Comparison of ENCODE assay signal across 27 cellular contexts in genomic region chr14:55359307-55359706, GRCh38.
"Had no signal": no experiment of that assay in that cellular context is flagged by ENCODE, and none has a peak within 500 bp of the region (broad histone marks: within the 10 kb centered on the region; RNA-seq: fewer than 3 reads in every experiment).

No MANE protein-coding gene starts in this region.

- H3K4me1 ChIP-seq: prostate gland, uterus had no signal

- FAIRE-seq: colon, endothelial cell of umbilical vein, islet of Langerhans had no signal

- H3K4me3 ChIP-seq: esophagus muscularis mucosa, gastroesophageal sphincter, heart left ventricle, left lung, prostate gland, sigmoid colon, thoracic aorta, tibial nerve, upper lobe of left lung, uterus had no signal

- H3K9me3 Mint-ChIP-seq: dendritic cell treated with granulocyte-macrophage colony-stimulating factor and Interleukin-4, amounts not matched to agents 40 ng/mL and 50 ng/mL, for 4 days; nephron; stimulated activated naive B cell treated with anti-CD40 and anti-IgM and Interleukin-4, amounts not matched to agents 10 μg/mL and 1 μg/mL and 100 μg/mL, for 72 hours; stimulated activated naive CD8-positive, alpha-beta T cell treated with anti-CD3 and anti-CD28 coated beads, Interleukin-15, Interleukin-2, amounts not matched to agents 100 ng/mL and 50 ng/mL, for 24 hours had no signal

- H3K4me3 Mint-ChIP-seq: dendritic cell treated with granulocyte-macrophage colony-stimulating factor and Interleukin-4, amounts not matched to agents 40 ng/mL and 50 ng/mL, for 4 days; naive thymus-derived CD4-positive, alpha-beta T cell; nephron; stimulated activated naive B cell treated with anti-CD40 and anti-IgM and Interleukin-4, amounts not matched to agents 10 μg/mL and 1 μg/mL and 100 μg/mL, for 72 hours; stimulated activated naive CD8-positive, alpha-beta T cell treated with anti-CD3 and anti-CD28 coated beads, Interleukin-15, Interleukin-2, amounts not matched to agents 100 ng/mL and 50 ng/mL, for 24 hours had no signal

- H3K9me3 ChIP-seq: esophagus muscularis mucosa, gastroesophageal sphincter, heart left ventricle, left lung, prostate gland, sigmoid colon, thoracic aorta, tibial nerve, upper lobe of left lung, uterus had no signal

- H3K27ac ChIP-seq: esophagus muscularis mucosa, foreskin keratinocyte, gastroesophageal sphincter, heart left ventricle, left lung, prostate gland, sigmoid colon, thoracic aorta, tibial nerve, upper lobe of left lung, uterus had no signal

- H3K4me1 Mint-ChIP-seq: nephron had no signal

- H3K27me3 Mint-ChIP-seq: dendritic cell treated with granulocyte-macrophage colony-stimulating factor and Interleukin-4, amounts not matched to agents 40 ng/mL and 50 ng/mL, for 4 days; naive thymus-derived CD4-positive, alpha-beta T cell; stimulated activated naive B cell treated with anti-CD40 and anti-IgM and Interleukin-4, amounts not matched to agents 10 μg/mL and 1 μg/mL and 100 μg/mL, for 72 hours; stimulated activated naive CD8-positive, alpha-beta T cell treated with anti-CD3 and anti-CD28 coated beads, Interleukin-15, Interleukin-2, amounts not matched to agents 100 ng/mL and 50 ng/mL, for 24 hours had no signal

- H3K27ac Mint-ChIP-seq: dendritic cell treated with granulocyte-macrophage colony-stimulating factor and Interleukin-4, amounts not matched to agents 40 ng/mL and 50 ng/mL, for 4 days; nephron; stimulated activated naive B cell treated with anti-CD40 and anti-IgM and Interleukin-4, amounts not matched to agents 10 μg/mL and 1 μg/mL and 100 μg/mL, for 72 hours; stimulated activated naive CD8-positive, alpha-beta T cell treated with anti-CD3 and anti-CD28 coated beads, Interleukin-15, Interleukin-2, amounts not matched to agents 100 ng/mL and 50 ng/mL, for 24 hours had no signal

- H3K36me3 ChIP-seq: prostate gland, sigmoid colon, uterus had no signal

- DNase-seq: effector CD8-positive, alpha-beta T cell; foreskin keratinocyte; heart left ventricle; hippocampal formation; left cardiac atrium; left lung; mesendoderm; midbrain; naive thymus-derived CD4-positive, alpha-beta T cell; nucleus accumbens; right cardiac atrium; sigmoid colon; stimulated activated CD4-positive, alpha-beta T cell treated with anti-CD3 and anti-CD28 coated beads, Interleukin-4, amount 100 ng/mL, for 4 hours; stimulated activated naive B cell treated with anti-CD40 and anti-IgM and Interleukin-4, amounts not matched to agents 10 μg/mL and 1 μg/mL and 100 μg/mL, for 72 hours; upper lobe of left lung; uterus had no signal

- H3K27me3 ChIP-seq: esophagus muscularis mucosa, foreskin keratinocyte, gastroesophageal sphincter, heart left ventricle, left lung, sigmoid colon, tibial nerve, upper lobe of left lung, uterus had no signal

- ATAC-seq: foreskin keratinocyte; gastroesophageal sphincter; heart left ventricle; left cardiac atrium; left lung; naive thymus-derived CD4-positive, alpha-beta T cell; right cardiac atrium; stimulated activated naive B cell treated with anti-CD40 and anti-IgM and Interleukin-4, amounts not matched to agents 10 μg/mL and 1 μg/mL and 100 μg/mL, for 72 hours had no signal
